Comparison of ENCODE assay signal across 8 cellular contexts in genomic region chr7:25851332-25852248, GRCh38.
A peak's percentile ranks its signal among the peaks of the same experiment; 100 is the strongest.
DNase-seq lines count a peak whose midpoint lies in the region; ATAC-seq and TF ChIP-seq lines count a peak whose summit lies in the region.

No MANE protein-coding gene starts in this region.

- in situ Hi-C loops in gastrocnemius medialis (cut with MboI; ENCODE audit: low sequenced_read_pairs in 4 of 4) = loop anchor here (5.0 to 25.0 kb wide), 12 partner anchors 277 to 1333 kb away; partner anchors contain the start of genes SKAP2 (in 2 of the 4), HOXA10 (in 1 of the 4) and HOXA11 (in 1 of the 4)

- peak; percentile 97 for DNase-seq in DMS53 (lab: John Stamatoyannopoulos, UW)
- peak; percentile 93 for DNase-seq in GM23338 (ENCODE audit: low spot score)
- DNase-seq in NCI-H128 (lab: John Stamatoyannopoulos, UW; ENCODE audit: unreplicated experiment) = peak; percentile 76
- peak in 2 of 3 donors; percentile 20 to 46 for DNase-seq in T-helper 17 cell
- peak; percentile 81 to 86 for DNase-seq in gastrocnemius medialis

- peaks cover 3% of the 10 kb centered on the region; the same call in 1 of the 2 replicates for H3F3A ChIP-seq in GM23338 (replicated peaks; ENCODE audit: low read depth)

- no peak overlapping the region for H3K27ac Mint-ChIP-seq in GM23338
- H3K27ac Mint-ChIP-seq in T-helper 17 cell = peak overlapping the region; percentile 86
- H3K27ac Mint-ChIP-seq in brain = peak overlapping the region; percentile 26 to 94 (median 85)

- peak overlapping the region; percentile 81 for H3K4me2 ChIP-seq in GM23338

- no peaks in the 10 kb centered on the region for H4K20me1 ChIP-seq in GM23338 (replicated peaks; ENCODE audit: insufficient read depth)

- peak; percentile 71 for ATAC-seq in GM23338
- ATAC-seq in T-helper 17 cell = peak; percentile 62
- peak; percentile 33 to 42 for ATAC-seq in gastrocnemius medialis
- no peak for ATAC-seq in HG03469 (IDR thresholded peaks at IDR 0.05; ENCODE audit: unreplicated experiment)

- H3K4me3 ChIP-seq in GM23338 = peak overlapping the region; percentile 62
- H3K4me3 ChIP-seq in iPS-15b (ENCODE audit: low read depth, low read length) = peak overlapping the region; percentile 59
- peak overlapping the region in 1 of 4 donors; percentile 27 for H3K4me3 ChIP-seq in gastrocnemius medialis

- H3K9me2 ChIP-seq in GM23338 (ENCODE audit: insufficient read depth) = no peaks in the 10 kb centered on the region

- H3K9me3 Mint-ChIP-seq in GM23338 (no peaks in the 10 kb centered on the region), brain (no peaks in the 10 kb centered on the region)

- peak overlapping the region; percentile 92 for H2AFZ ChIP-seq in GM23338

- intact Hi-C loops in gastrocnemius medialis (cut with DNase I; ENCODE audit: low total_unique reads) = loop anchor here (1.0 to 10.0 kb wide), 6 partner anchors 131 to 727 kb away; partner anchors contain the start of gene CYCS

- no peak for TF ChIP-seq POLR2A in gastrocnemius medialis (IDR thresholded peaks at IDR 0.05)

- peaks cover 24% of the 10 kb centered on the region for H3K4me1 Mint-ChIP-seq in GM23338
- H3K4me1 Mint-ChIP-seq in T-helper 17 cell = peaks cover 11% of the 10 kb centered on the region
- H3K4me1 Mint-ChIP-seq in brain = peaks cover 53% of the 10 kb centered on the region

- H3K9me3 ChIP-seq in T-helper 17 cell (ENCODE audit: control insufficient read depth, low read length, poor library complexity, severe bottlenecking) (peaks cover 20% of the 10 kb centered on the region), iPS-15b (ENCODE audit: control insufficient read depth, insufficient read depth, low read length) (no peaks in the 10 kb centered on the region), gastrocnemius medialis (no peaks in the 10 kb centered on the region)

- H3K27me3 Mint-ChIP-seq in GM23338 (ENCODE audit: insufficient read depth, low read depth, poor library complexity) = peaks cover 33% of the 10 kb centered on the region
- peaks cover 62% of the 10 kb centered on the region for H3K27me3 Mint-ChIP-seq in T-helper 17 cell
- H3K27me3 Mint-ChIP-seq in brain = peaks cover 20% of the 10 kb centered on the region

- H3K27ac ChIP-seq in GM23338 (ENCODE audit: low read depth) (no peak overlapping the region), gastrocnemius medialis (peak overlapping the region; percentile 47 to 90 (median 88))

- H3K36me3 Mint-ChIP-seq in GM23338 (ENCODE audit: low read depth) (no peaks in the 10 kb centered on the region), T-helper 17 cell (ENCODE audit: low read depth) (peaks cover 5% of the 10 kb centered on the region), brain (no peaks in the 10 kb centered on the region)

- H3K27me3 ChIP-seq in GM23338 (ENCODE audit: insufficient read depth) = peaks cover 44% of the 10 kb centered on the region
- peaks cover 29% of the 10 kb centered on the region for H3K27me3 ChIP-seq in iPS-15b (ENCODE audit: control insufficient read depth, insufficient read depth, low read length)
- no peaks in the 10 kb centered on the region for H3K27me3 ChIP-seq in gastrocnemius medialis

- H3K79me2 ChIP-seq in GM23338 (replicated peaks; ENCODE audit: insufficient read depth) = no peaks in the 10 kb centered on the region

- H3K9ac ChIP-seq in iPS-15b (ENCODE audit: low read depth, low read length) = peak overlapping the region; percentile 9

- H3K36me3 ChIP-seq in GM23338 (ENCODE audit: insufficient read depth) = no peaks in the 10 kb centered on the region
- no peaks in the 10 kb centered on the region for H3K36me3 ChIP-seq in iPS-15b (ENCODE audit: control insufficient read depth, insufficient read depth, low read length)
- H3K36me3 ChIP-seq in gastrocnemius medialis = no peaks in the 10 kb centered on the region

- peak overlapping the region; percentile 74 for H3K4me3 Mint-ChIP-seq in GM23338
- H3K4me3 Mint-ChIP-seq in T-helper 17 cell = peak overlapping the region; percentile 89
- H3K4me3 Mint-ChIP-seq in brain = peak overlapping the region; percentile 56 to 86 (median 80)

- H3K4me1 ChIP-seq in GM23338 (ENCODE audit: insufficient read depth) = peaks cover 22% of the 10 kb centered on the region
- H3K4me1 ChIP-seq in iPS-15b (ENCODE audit: control insufficient read depth, insufficient read depth, low read length) = peaks cover 9% of the 10 kb centered on the region
- H3K4me1 ChIP-seq in gastrocnemius medialis = peaks cover 54 to 62% of the 10 kb centered on the region in 2 donors

- TF ChIP-seq CTCF in GM23338 (conservative IDR thresholded peaks at IDR 0.05; ENCODE audit: low read depth in 2 of 2) (peak; percentile 91 to 94), brain (conservative IDR thresholded peaks at IDR 0.05) (peak; percentile 93 to 96), gastrocnemius medialis (IDR thresholded peaks at IDR 0.05 in 4 of 5, conservative IDR thresholded peaks at IDR 0.05 in 1 of 5) (peak; percentile 86 to 93 (median 91))

TF ChIP-seq in GM23338, 12 proteins besides CTCF, POLR2A, EP300 and RAD21:
- no peak for TF ChIP-seq REST (IDR thresholded peaks at IDR 0.05; ENCODE audit: unreplicated experiment)
- TF ChIP-seq EZH2 (IDR thresholded peaks at IDR 0.05; ENCODE audit: low read depth, unreplicated experiment) = peak; percentile 57
TF ChIP-seq in GM23338: peak in this region for 1.

Comparison
In these comparisons a context has a peak if more than half of its experiments do, and no peak if none do; other contexts are left out.
1. DNase-seq: peak in every context shown above with its lines; median percentile 97 in DMS53; 93 in GM23338; 84 in gastrocnemius medialis; 76 in NCI-H128; 33 in T-helper 17 cell.